ENCODE assay signal across 16 cellular contexts in genomic region chr5:157674351-157674750, GRCh38. TPM values are rescaled to one million over a fixed set of nuclear protein-coding genes. Genes with fewer than 3 reads are reported as not detected.
"Had no signal": no experiment of that assay in that cellular context is flagged by ENCODE, and none has a peak within 500 bp of the region (broad histone marks: within the 10 kb centered on the region; RNA-seq: fewer than 3 reads in every experiment).

No MANE protein-coding gene starts in this region.

RNA-seq across cellular contexts. Expression of gene C5orf52, which starts 3.0 kb away (rescaled TPM):
- total RNA-seq: activated B cell treated with CpG ODN at 0.5 μM for 24 hours; activated CD4-positive, alpha-beta memory T cell treated with anti-CD3 and anti-CD28 coated beads for 36 hours; activated CD8-positive, alpha-beta T cell treated with anti-CD3 and anti-CD28 coated beads for 36 hours; activated naive CD4-positive, alpha-beta T cell treated with anti-CD3 and anti-CD28 coated beads for 36 hours; activated naive CD4-positive, alpha-beta T cell treated with anti-CD3 and anti-CD28 coated beads, Interleukin-2, amount 50 U/mL, for 72 hours; activated naive CD8-positive, alpha-beta T cell treated with anti-CD3 and anti-CD28 coated beads for 36 hours; activated T-cell treated with anti-CD3 and anti-CD28 coated beads, Interleukin-2, amount 50 U/mL, for 4 hours; activated T-cell treated with anti-CD3 and anti-CD28 coated beads, Interleukin-2, amount 50 U/mL, for 72 hours; activated T-helper 17 cell treated with anti-CD3 and anti-CD28 coated beads, Interleukin-2, amount 50 U/mL, for 72 hours; adrenal gland; aorta; astrocyte; body of pancreas; breast epithelium; cardiac muscle cell had no signal
- polyA plus RNA-seq: adrenal gland, aorta, cardiac muscle cell had no signal

RNA-seq across cellular contexts. Expression of gene SOX30, which starts 22.1 kb away (rescaled TPM):
- total RNA-seq: activated CD4-positive, alpha-beta T cell treated with anti-CD3 and anti-CD28 coated beads, Interleukin-2, amount 10 ng/mL, durations not matched to agents 24 days and 14 days; activated naive CD8-positive, alpha-beta T cell treated with anti-CD3 and anti-CD28 coated beads for 36 hours; body of pancreas; cardiac muscle cell had no signal
- polyA plus RNA-seq: aorta, cardiac muscle cell had no signal
